Comparison of ENCODE assay signal across 8 cellular contexts in the genomic region with DNA sequence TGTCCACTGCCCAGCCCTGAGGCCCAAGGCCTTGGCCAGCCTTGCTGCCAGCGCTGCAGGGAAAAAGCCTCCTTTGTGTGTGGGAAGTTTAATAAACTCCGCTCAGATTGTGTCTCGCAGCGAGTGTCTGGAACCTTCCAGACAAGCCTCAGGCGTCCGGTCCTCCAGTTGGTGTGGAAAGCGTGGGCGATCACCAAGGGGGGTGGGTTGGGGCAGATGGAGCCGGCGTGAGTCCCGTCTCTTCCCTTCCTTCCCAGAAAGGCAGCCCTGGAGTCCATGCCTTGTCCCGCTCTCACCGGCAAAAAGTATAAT.
DNase-seq lines count a peak whose midpoint lies in the region; TF ChIP-seq lines count a peak whose summit lies in the region.
"Had no signal": no experiment of that assay in that cellular context is flagged by ENCODE, and none has a peak within 500 bp of the region (broad histone marks: within the 10 kb centered on the region; RNA-seq: fewer than 3 reads in every experiment).

No MANE protein-coding gene starts in this region.

- no peaks in the 10 kb centered on the region for H3K27me3 ChIP-seq in layer of hippocampus (ENCODE audit: control insufficient read depth, insufficient read depth, low read length)
- H3K27me3 ChIP-seq: MG63 had no signal

- TF ChIP-seq CTCF in 22Rv1 (IDR thresholded peaks at IDR 0.05) = no peak
- TF ChIP-seq CTCF in VCaP (conservative IDR thresholded peaks at IDR 0.05) = no peak
- TF ChIP-seq CTCF in GM13976 (IDR thresholded peaks at IDR 0.05; ENCODE audit: borderline replicate concordance, control extremely low read depth, extremely low read depth, insufficient read depth, missing control alignments) = no peak

- in situ Hi-C loops in GM13976 (cut with MboI; ENCODE audit: low sequenced_read_pairs, unreplicated experiment) = no loop called here

- no peak for DNase-seq in GM13976 (ENCODE audit: low spot score)
- DNase-seq in LoVo (ENCODE audit: low spot score) = no peak
- no peak for DNase-seq in T-helper 1 cell
- DNase-seq: MG63; stimulated activated CD4-positive, alpha-beta T cell treated with anti-CD3 and anti-CD28 coated beads, Interleukin-4, amount 100 ng/mL, for 24 hours had no signal

- H3K27ac ChIP-seq in 22Rv1 (peak overlapping the region; percentile 26), VCaP (peak overlapping the region; percentile 85), layer of hippocampus (ENCODE audit: low read depth, low read length) (peak overlapping the region; percentile 86)

Comparison
In these comparisons a context has a peak if more than half of its experiments do, and no peak if none do; other contexts are left out.
1. H3K27ac ChIP-seq: peak in every context shown above with its lines; median percentile 86 in layer of hippocampus; 85 in VCaP; 26 in 22Rv1.